Comparison of ENCODE assay signal across 9 cellular contexts in the genomic region with DNA sequence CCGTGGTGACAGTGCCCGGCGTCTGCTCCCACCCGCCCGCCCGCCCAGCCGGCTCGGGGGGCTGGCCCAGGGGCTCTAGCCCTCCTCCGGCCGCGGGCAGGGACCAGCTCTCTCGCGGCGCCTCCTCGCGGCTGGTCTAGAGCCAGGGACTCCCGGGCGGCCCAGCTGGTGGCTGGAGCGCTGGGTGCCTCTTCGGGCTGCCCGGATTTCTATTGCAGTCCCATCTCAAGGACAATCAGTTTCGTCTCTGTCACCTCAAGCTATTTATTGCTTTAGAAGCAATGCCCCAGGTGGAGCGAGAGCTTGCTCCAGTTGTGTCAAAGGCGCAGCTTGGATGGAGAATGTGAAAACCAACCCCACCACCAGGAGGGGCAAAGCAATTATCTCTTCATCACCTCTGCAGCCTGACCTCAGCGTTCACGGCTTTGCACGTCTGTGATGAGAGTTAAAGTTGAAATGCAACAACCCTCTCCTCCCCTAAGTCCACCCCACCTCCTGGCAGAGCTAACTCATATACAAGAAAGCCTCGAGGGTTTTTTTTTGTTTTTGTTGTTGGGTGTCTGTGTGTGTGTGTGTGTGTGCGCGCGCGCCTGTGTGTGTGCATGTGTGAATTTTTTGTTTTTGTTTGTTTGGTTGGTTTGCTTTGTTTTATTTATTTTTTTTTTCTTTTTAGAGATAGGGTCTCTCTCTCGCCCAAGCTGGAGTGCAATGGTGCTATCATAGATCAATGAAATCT. TPM values are rescaled to one million over a fixed set of nuclear protein-coding genes. Genes with fewer than 3 reads are reported as not detected.
DNase-seq lines count a peak whose midpoint lies in the region; TF ChIP-seq lines count a peak whose summit lies in the region.
"Had no signal": no experiment of that assay in that cellular context is flagged by ENCODE, and none has a peak within 500 bp of the region (broad histone marks: within the 10 kb centered on the region; RNA-seq: fewer than 3 reads in every experiment).

ITGA8 (minus strand) TSS at position 24 of the 736 bp plus-strand sequence. CDS start 151 bp downstream, outside the sequence.

- no peaks in the 10 kb centered on the region for H3K79me1 ChIP-seq in H9 (ENCODE audit: insufficient read depth, low read depth, low read length, poor library complexity, severe bottlenecking)

- H3K4me2 ChIP-seq in H9 (ENCODE audit: insufficient read depth, insufficient read length, low read length) (peak within 1 kb of the TSS; percentile 60), SK-N-SH (no peak within 1 kb of the TSS), smooth muscle cell (peak within 1 kb of the TSS; percentile 96), OCI-LY7 (ENCODE audit: low read length) (no peak within 1 kb of the TSS)

- H2BK12ac ChIP-seq in H9 (ENCODE audit: insufficient read length, low read depth, low read length), result no peak within 1 kb of the TSS

- no peak within 1 kb of the TSS for H2BK20ac ChIP-seq in H9 (ENCODE audit: low read depth, low read length, poor library complexity, severe bottlenecking)

- H3K4me3 ChIP-seq in SK-N-SH (ENCODE audit: low read depth in 2 of 2, low read length in 1 of 2), result peak within 1 kb of the TSS in 1 of 2 experiments; percentile 26; a peak in 1 of 4 replicates
- peak within 1 kb of the TSS; percentile 60 for H3K4me3 ChIP-seq in smooth muscle cell
- H3K4me3 ChIP-seq in OCI-LY7 (ENCODE audit: low read depth, low read length, poor library complexity, severe bottlenecking), result no peak within 1 kb of the TSS

- no peaks in the 10 kb centered on the region for H3K79me2 ChIP-seq in H9 (ENCODE audit: insufficient read depth, low read length)
- H3K79me2 ChIP-seq in SK-N-SH (ENCODE audit: insufficient read depth), result no peaks in the 10 kb centered on the region
- H3K79me2 ChIP-seq in smooth muscle cell (ENCODE audit: low read depth), result no peaks in the 10 kb centered on the region
- H3K79me2 ChIP-seq in OCI-LY7 (ENCODE audit: insufficient read depth, low read depth, low read length), result no peaks in the 10 kb centered on the region

- H3K27me3 ChIP-seq in H9 (ENCODE audit: insufficient read depth, low read length) (peaks cover 16% of the 10 kb centered on the region), SK-N-SH (ENCODE audit: insufficient read depth) (peaks cover 28% of the 10 kb centered on the region; the same call in 1 of the 2 replicates), smooth muscle cell (ENCODE audit: low read depth) (peaks cover 42% of the 10 kb centered on the region)

- no peak within 1 kb of the TSS for H3T11ph ChIP-seq in H9 (ENCODE audit: low read length)

- H4K91ac ChIP-seq in H9 (ENCODE audit: insufficient read length, low read depth, low read length), result no peak within 1 kb of the TSS

- H3K36me3 ChIP-seq in SK-N-SH (replicated peaks in 1 of 2; ENCODE audit: control insufficient read depth in 1 of 2, insufficient read depth in 2 of 2, low read length in 1 of 2) (no peaks in the 10 kb centered on the region), smooth muscle cell (ENCODE audit: low read depth) (no peaks in the 10 kb centered on the region), OCI-LY7 (ENCODE audit: insufficient read depth, low read length) (no peaks in the 10 kb centered on the region)

- no peak within 1 kb of the TSS for H3K18ac ChIP-seq in H9 (ENCODE audit: insufficient read length, low read depth, low read length)

- WGBS in H9 (ENCODE audit: extremely low coverage, insufficient read length, low lambda C conversion rate), result no CpG with 5 or more reads among the region's 33 CpGs
- 19% methylated on average over 18 of the region's 33 CpGs for WGBS in SK-N-SH (ENCODE audit: low lambda C conversion rate)
- WGBS in smooth muscle cell (ENCODE audit: low lambda C conversion rate), result 24% methylated on average over 23 of the region's 33 CpGs

- H3K9me3 Mint-ChIP-seq in H9, result no peaks in the 10 kb centered on the region

- CTCF ChIA-PET in SK-N-SH (lab: Yijun Ruan, JAX) (interaction anchor here (0.6 to 2.5 kb wide), 7 partner anchors 10 to 1238 kb away, joined by 3 to 13 read pairs (median 7); no protein-coding TSS in a partner anchor), OCI-LY7 (lab: Charles Lee; ENCODE audit: unreplicated experiment) (no interaction called here)

- H2AK5ac ChIP-seq in H9 (ENCODE audit: insufficient read length, low read length), result no peak within 1 kb of the TSS

- peaks cover 10% of the 10 kb centered on the region for H3K23me2 ChIP-seq in H9 (ENCODE audit: insufficient read length, low read depth, low read length, poor library complexity, severe bottlenecking)

- H3K36me3 Mint-ChIP-seq in H9 (ENCODE audit: insufficient read depth in 1 of 3, low read depth in 3 of 3), result peaks cover 0 to 2% (median 0%) of the 10 kb centered on the region in 3 experiments; a peak in 1 of 7 replicates

- H4K8ac ChIP-seq in H9 (replicated peaks; ENCODE audit: insufficient read length, low read depth, low read length), result no peak within 1 kb of the TSS

- intact Hi-C loops in OCI-LY7 (cut with micrococcal nuclease; ENCODE audit: unreplicated experiment), result loop anchor here (10.0 kb wide), 1 partner anchor 285 kb away; no protein-coding TSS in a partner anchor

- DNase-seq in H9 (peak; percentile 65), SK-N-SH (peak; percentile 48), hepatic stellate cell (ENCODE audit: low spot score) (peak; percentile 41), smooth muscle cell (lab: John Stamatoyannopoulos, UW; ENCODE audit: unreplicated experiment) (no peak), A172 (ENCODE audit: low spot score) (no peak), GDM1 (lab: John Stamatoyannopoulos, UW) (no peak), OCI-LY7 (ENCODE audit: low spot score) (no peak), HuH-7.5 (ENCODE audit: low spot score) (no peak)

- TF ChIP-seq RAD21 in SK-N-SH (IDR thresholded peaks at IDR 0.05; ENCODE audit: low read length), result no peak

- H2BK120ac ChIP-seq in H9 (ENCODE audit: low read depth, low read length, poor library complexity, severe bottlenecking), result no peak within 1 kb of the TSS

- TF ChIP-seq EP300 in SK-N-SH (IDR thresholded peaks at IDR 0.05; ENCODE audit: borderline replicate concordance in 1 of 2, low read depth in 1 of 2, low read length in 1 of 2), result no peak

- no peak within 1 kb of the TSS for H3K23ac ChIP-seq in H9 (ENCODE audit: insufficient read length, low read depth, low read length)

- H3K9me3 ChIP-seq in H9 (ENCODE audit: control insufficient read depth, low read depth, low read length) (no peaks in the 10 kb centered on the region), SK-N-SH (no peaks in the 10 kb centered on the region), smooth muscle cell (replicated peaks; ENCODE audit: low read depth) (no peaks in the 10 kb centered on the region), OCI-LY7 (ENCODE audit: low read length) (no peaks in the 10 kb centered on the region)

- H3K4me1 ChIP-seq in H9 (ENCODE audit: insufficient read depth, low read length) (no peaks in the 10 kb centered on the region), SK-N-SH (ENCODE audit: control insufficient read depth in 1 of 2, insufficient read depth in 2 of 2, low read depth in 1 of 2, low read length in 1 of 2) (no peaks in the 10 kb centered on the region), smooth muscle cell (ENCODE audit: low read depth) (no peaks in the 10 kb centered on the region), OCI-LY7 (ENCODE audit: insufficient read depth, low read length, poor library complexity, severe bottlenecking) (no peaks in the 10 kb centered on the region)

- H3K14ac ChIP-seq in H9 (ENCODE audit: insufficient read depth, low read length), result no peak within 1 kb of the TSS

- H3K9ac ChIP-seq in H9 (ENCODE audit: extremely low read depth, insufficient read length, low read length), result no peak within 1 kb of the TSS
- no peak within 1 kb of the TSS for H3K9ac ChIP-seq in SK-N-SH
- no peak within 1 kb of the TSS for H3K9ac ChIP-seq in smooth muscle cell (ENCODE audit: low read depth)

- POLR2A ChIA-PET in SK-N-SH (lab: Yijun Ruan, JAX) (interaction anchor here (0.7 kb wide), 1 partner anchor 134 kb away, joined by 3 read pairs; no protein-coding TSS in a partner anchor), OCI-LY7 (lab: Charles Lee) (interaction anchor here (0.7 kb wide), 1 partner anchor 889 kb away, joined by 3 read pairs; no protein-coding TSS in a partner anchor)

- peak within 1 kb of the TSS; percentile 76 to 94 for H3K4me3 Mint-ChIP-seq in H9

- H2AFZ ChIP-seq in H9 (ENCODE audit: low read length) (no peak within 1 kb of the TSS), SK-N-SH (ENCODE audit: low read depth) (no peak within 1 kb of the TSS), smooth muscle cell (ENCODE audit: low read depth) (peak within 1 kb of the TSS; percentile 62), OCI-LY7 (ENCODE audit: low read length) (no peak within 1 kb of the TSS)

- peaks cover 69% of the 10 kb centered on the region for H3K27me3 Mint-ChIP-seq in H9 (ENCODE audit: low read depth)

- H3F3A ChIP-seq in SK-N-SH (replicated peaks; ENCODE audit: insufficient read depth) (no peaks in the 10 kb centered on the region), smooth muscle cell (ENCODE audit: low read depth) (no peaks in the 10 kb centered on the region)

- no peak within 1 kb of the TSS for H4K5ac ChIP-seq in H9 (ENCODE audit: insufficient read length, low read depth, low read length)

- peaks cover 13 to 17% of the 10 kb centered on the region in 2 experiments for H3K4me1 Mint-ChIP-seq in H9

- H4K20me1 ChIP-seq in H9 (ENCODE audit: control insufficient read depth, insufficient read depth, insufficient read length) (no peaks in the 10 kb centered on the region), SK-N-SH (ENCODE audit: insufficient read depth) (no peaks in the 10 kb centered on the region), smooth muscle cell (ENCODE audit: low read depth) (no peaks in the 10 kb centered on the region), OCI-LY7 (ENCODE audit: insufficient read depth, low read length) (no peaks in the 10 kb centered on the region)

- H2BK5ac ChIP-seq in H9 (ENCODE audit: insufficient read length, low read length), result no peak within 1 kb of the TSS

- no peak within 1 kb of the TSS for H3K56ac ChIP-seq in H9 (ENCODE audit: insufficient read length, low read depth, low read length)

- H3K27ac ChIP-seq in H9 (ENCODE audit: insufficient read length, low read depth, low read length), result no peak within 1 kb of the TSS
- H3K27ac ChIP-seq in SK-N-SH (ENCODE audit: low read depth in 2 of 2, low read length in 1 of 2), result no peak within 1 kb of the TSS
- no peak within 1 kb of the TSS for H3K27ac ChIP-seq in smooth muscle cell (ENCODE audit: low read depth)
- no peak within 1 kb of the TSS for H3K27ac ChIP-seq in OCI-LY7 (ENCODE audit: low read depth, low read length, poor library complexity, severe bottlenecking)

- TF ChIP-seq CTCF in H9 (conservative IDR thresholded peaks at IDR 0.05), result peak; percentile 75
- TF ChIP-seq CTCF in SK-N-SH (IDR thresholded peaks at IDR 0.05), result peak; percentile 38
- TF ChIP-seq CTCF in smooth muscle cell (IDR thresholded peaks at IDR 0.05; ENCODE audit: borderline replicate concordance, insufficient read depth, poor library complexity, severe bottlenecking), result peak; percentile 42
- TF ChIP-seq CTCF in OCI-LY7 (conservative IDR thresholded peaks at IDR 0.05; ENCODE audit: low read length), result no peak

- H3K4ac ChIP-seq in H9 (ENCODE audit: low read depth, low read length), result no peak within 1 kb of the TSS

- H3K9me2 ChIP-seq in SK-N-SH, result no peaks in the 10 kb centered on the region
- H3K9me2 ChIP-seq in OCI-LY7 (ENCODE audit: insufficient read depth, low read length), result no peaks in the 10 kb centered on the region

- no peak within 1 kb of the TSS for H2BK15ac ChIP-seq in H9 (ENCODE audit: low read depth, low read length)

- BruUV-seq in OCI-LY7 (replicated peaks; lab: Mats Ljungman, UMichigan), result no TSS peak

- no peak within 1 kb of the TSS for H3K27ac Mint-ChIP-seq in H9

RNA-seq across cellular contexts. Expression of gene ITGA8, which starts in this region (rescaled TPM):
- not detected in 2 replicates for total RNA-seq in H9 (2021)
- not detected in 2 replicates for polyA plus RNA-seq in SK-N-SH (2012; rRNA removed)
- polyA plus RNA-seq in SK-N-SH (2012; cell fraction: cytosol; rRNA removed), result not detected in 2 replicates
- not detected in 2 replicates for polyA plus RNA-seq in SK-N-SH (2012; cell fraction: nucleus; rRNA removed)
- 0.36 and 0.45 TPM in 2 replicates for total RNA-seq in smooth muscle cell
- polyA plus RNA-seq in smooth muscle cell, result 0.02 and 0.14 TPM in 2 replicates
- 1.9 and 2.1 TPM in 2 replicates for total RNA-seq in A172 (2014; rRNA removed; shearing (Covaris generic))
- total RNA-seq in OCI-LY7 (2014; rRNA removed; shearing (Covaris generic)), result not detected in 2 replicates
- not detected in 2 replicates for total RNA-seq in OCI-LY7 (2022)
- total RNA-seq: NCI-H460 had no signal

Comparison
In these comparisons a context has a peak if more than half of its experiments do, and no peak if none do; other contexts are left out.
1. Peak in DNase-seq and H3K4me2 ChIP-seq in H9; RNA of the gene not detected or under 1 TPM.
2. Peak in DNase-seq in SK-N-SH; RNA of the gene not detected or under 1 TPM.